In genomic region chr3:171815977-171816595, GRCh38 we compare ENCODE assay signal across 26 cellular contexts. TPM values are rescaled to one million over a fixed set of nuclear protein-coding genes. Genes with fewer than 3 reads are reported as not detected.
DNase-seq lines count a peak whose midpoint lies in the region; ATAC-seq, FAIRE-seq and TF ChIP-seq lines count a peak whose summit lies in the region.
"Had no signal": no experiment of that assay in that cellular context is flagged by ENCODE, and none has a peak within 500 bp of the region (broad histone marks: within the 10 kb centered on the region; RNA-seq: fewer than 3 reads in every experiment).

No MANE protein-coding gene starts in this region.

- no peaks in the 10 kb centered on the region for H3K27me3 ChIP-seq in trophoblast cell (ENCODE audit: insufficient read depth, low read length)
- H3K27me3 ChIP-seq in CD4-positive, alpha-beta memory T cell (ENCODE audit: insufficient read depth, low read length), result no peaks in the 10 kb centered on the region
- H3K27me3 ChIP-seq: ovary, SJCRH30, testis, vagina had no signal

- no peaks in the 10 kb centered on the region for H3K9me3 Mint-ChIP-seq in activated T-helper 2 cell treated with anti-CD3 and anti-CD28 coated beads, Interferon-gamma antibody, Interleukin-2, Interleukin-4, amounts not matched to agents 10 μg/mL and 5 μg/mL and 100 μg/mL, durations not matched to agents 14 hours and 24 hours and 36 hours
- H3K9me3 Mint-ChIP-seq in CD4-positive, alpha-beta memory T cell, result peaks cover 0 to 1% (median 0%) of the 10 kb centered on the region in 8 donors
- H3K9me3 Mint-ChIP-seq: activated T-cell treated with anti-CD3 and anti-CD28 coated beads, Interleukin-2, amount 50 U/mL, for 24 hours; naive thymus-derived CD8-positive, alpha-beta T cell; stimulated activated naive B cell treated with anti-CD40 and anti-IgM and Interleukin-4, amounts not matched to agents 10 μg/mL and 1 μg/mL and 100 μg/mL, for 72 hours had no signal

- no peaks in the 10 kb centered on the region for H3K36me3 Mint-ChIP-seq in activated T-helper 2 cell treated with anti-CD3 and anti-CD28 coated beads, Interferon-gamma antibody, Interleukin-2, Interleukin-4, amounts not matched to agents 10 μg/mL and 5 μg/mL and 100 μg/mL, durations not matched to agents 14 hours and 24 hours and 36 hours (ENCODE audit: low read depth)
- H3K36me3 Mint-ChIP-seq in CD4-positive, alpha-beta memory T cell, result no peaks in the 10 kb centered on the region
- H3K36me3 Mint-ChIP-seq: naive thymus-derived CD8-positive, alpha-beta T cell; stimulated activated naive B cell treated with anti-CD40 and anti-IgM and Interleukin-4, amounts not matched to agents 10 μg/mL and 1 μg/mL and 100 μg/mL, for 72 hours had no signal

- no peak overlapping the region for H3K4me2 ChIP-seq in trophoblast cell (ENCODE audit: low read length)

- no peak overlapping the region for H3K27ac Mint-ChIP-seq in activated T-helper 2 cell treated with anti-CD3 and anti-CD28 coated beads, Interferon-gamma antibody, Interleukin-2, Interleukin-4, amounts not matched to agents 10 μg/mL and 5 μg/mL and 100 μg/mL, durations not matched to agents 14 hours and 24 hours and 36 hours
- H3K27ac Mint-ChIP-seq in CD4-positive, alpha-beta memory T cell, result no peak overlapping the region
- H3K27ac Mint-ChIP-seq: activated T-cell treated with anti-CD3 and anti-CD28 coated beads, Interleukin-2, amount 50 U/mL, for 24 hours; endodermal cell; stimulated activated naive B cell treated with anti-CD40 and anti-IgM and Interleukin-4, amounts not matched to agents 10 μg/mL and 1 μg/mL and 100 μg/mL, for 72 hours had no signal

- intact Hi-C loops in activated T-helper 2 cell treated with anti-CD3 and anti-CD28 coated beads, Interferon-gamma antibody, Interleukin-2, Interleukin-4, amounts not matched to agents 10 μg/mL and 5 μg/mL and 100 μg/mL, durations not matched to agents 14 hours and 24 hours and 36 hours (cut with micrococcal nuclease), result loop anchor here (10.0 kb wide), 2 partner anchors 159 to 699 kb away; no protein-coding TSS in a partner anchor
- intact Hi-C loops in CD4-positive, alpha-beta memory T cell (cut with micrococcal nuclease), result no loop called here

- no peak overlapping the region for H2AK5ac ChIP-seq in trophoblast cell (ENCODE audit: low read length)

- H3K4ac ChIP-seq in trophoblast cell (ENCODE audit: low read depth, low read length), result no peak overlapping the region

- H4K12ac ChIP-seq in trophoblast cell (ENCODE audit: low read depth, low read length), result no peak overlapping the region

- H3K9me3 ChIP-seq in trophoblast cell (ENCODE audit: insufficient read depth, low read depth, low read length), result no peaks in the 10 kb centered on the region
- H3K9me3 ChIP-seq in CD4-positive, alpha-beta memory T cell (ENCODE audit: control insufficient read depth in 1 of 2, low read length in 2 of 2), result no peaks in the 10 kb centered on the region
- H3K9me3 ChIP-seq: ovary, testis, vagina had no signal

- H3K36me3 ChIP-seq in trophoblast cell (ENCODE audit: control insufficient read depth in 1 of 2, insufficient read depth in 2 of 2, low read length in 2 of 2), result no peaks in the 10 kb centered on the region
- no peaks in the 10 kb centered on the region for H3K36me3 ChIP-seq in CD4-positive, alpha-beta memory T cell (ENCODE audit: insufficient read depth, low read length)
- H3K36me3 ChIP-seq: ovary, SJCRH30, vagina had no signal

- ATAC-seq in GM18517 (IDR thresholded peaks at IDR 0.05; ENCODE audit: unreplicated experiment), result no peak
- no peak for ATAC-seq in HG02973 (IDR thresholded peaks at IDR 0.05; ENCODE audit: unreplicated experiment)
- ATAC-seq: naive thymus-derived CD8-positive, alpha-beta T cell; stimulated activated naive B cell treated with anti-CD40 and anti-IgM and Interleukin-4, amounts not matched to agents 10 μg/mL and 1 μg/mL and 100 μg/mL, for 72 hours had no signal

- CTCF ChIA-PET in CD4-positive, alpha-beta memory T cell (lab: Charles Lee; ENCODE audit: partially characterized antibody), result no interaction called here

- no peak for DNase-seq in H54 (ENCODE audit: insufficient read length, low spot score)
- peak; percentile 70 for DNase-seq in RPMI7951 (ENCODE audit: low read depth)
- DNase-seq in fibroblast of the conjunctiva (ENCODE audit: low read depth), result peak; percentile 36
- DNase-seq in trophoblast cell, result peak; percentile 77 to 89
- DNase-seq in activated T-helper 2 cell treated with anti-CD3 and anti-CD28 coated beads, Interferon-gamma antibody, Interleukin-2, Interleukin-4, amounts not matched to agents 10 μg/mL and 5 μg/mL and 100 μg/mL, durations not matched to agents 14 hours and 24 hours and 36 hours (ENCODE audit: low spot score), result no peak
- no peak for DNase-seq in CD4-positive, alpha-beta memory T cell
- DNase-seq: activated CD4-positive, alpha-beta T cell treated with anti-CD3 and anti-CD28 coated beads for 1 hour; activated naive CD4-positive, alpha-beta T cell treated with Interleukin-2 at 50 U/mL for 16 hours; activated T-cell treated with anti-CD3 and anti-CD28 coated beads, Interleukin-2, amount 50 U/mL, for 24 hours; C1 segment of cervical spinal cord; endodermal cell; HCEC 1CT; midbrain; naive thymus-derived CD8-positive, alpha-beta T cell; NCI-H1417 treated with DMSO at 0.1 percent for 48 hours; NCI-H510A treated with DMSO at 0.1 percent for 48 hours; SJCRH30; stimulated activated CD4-positive, alpha-beta T cell treated with anti-CD3 and anti-CD28 coated beads, Interleukin-4, amount 100 ng/mL, for 1 hour; stimulated activated naive B cell treated with anti-CD40 and anti-IgM and Interleukin-4, amounts not matched to agents 10 μg/mL and 1 μg/mL and 100 μg/mL, for 72 hours; T-helper 1 cell; testis had no signal

- no peak overlapping the region for H4K91ac ChIP-seq in trophoblast cell (ENCODE audit: low read depth, low read length)

- peaks cover 27% of the 10 kb centered on the region for H3K4me1 Mint-ChIP-seq in activated T-helper 2 cell treated with anti-CD3 and anti-CD28 coated beads, Interferon-gamma antibody, Interleukin-2, Interleukin-4, amounts not matched to agents 10 μg/mL and 5 μg/mL and 100 μg/mL, durations not matched to agents 14 hours and 24 hours and 36 hours (ENCODE audit: low read depth)
- peaks cover 0 to 1% (median under 1%) of the 10 kb centered on the region in 4 donors for H3K4me1 Mint-ChIP-seq in CD4-positive, alpha-beta memory T cell

- H2BK5ac ChIP-seq in trophoblast cell (ENCODE audit: low read depth, low read length, poor library complexity), result no peak overlapping the region

- H4K8ac ChIP-seq in trophoblast cell (ENCODE audit: low read depth, low read length), result no peak overlapping the region

- peaks cover 0 to 2% of the 10 kb centered on the region in 2 experiments for H3K4me1 ChIP-seq in trophoblast cell (ENCODE audit: control insufficient read depth in 1 of 2, insufficient read depth in 2 of 2, low read length in 2 of 2)
- no peaks in the 10 kb centered on the region for H3K4me1 ChIP-seq in CD4-positive, alpha-beta memory T cell (ENCODE audit: insufficient read depth, low read length)
- H3K4me1 ChIP-seq: testis had no signal

- H3K23ac ChIP-seq in trophoblast cell (ENCODE audit: low read length), result no peak overlapping the region

- WGBS in trophoblast cell (ENCODE audit: extremely low coverage, insufficient coverage, insufficient read length), result no CpG with 5 or more reads among the region's 2 CpGs

- H3K14ac ChIP-seq in trophoblast cell (ENCODE audit: low read length), result no peak overlapping the region

- FAIRE-seq in H54 (lab: Jason Lieb, UNC), result peak; percentile 23

- no peak overlapping the region for H2BK120ac ChIP-seq in trophoblast cell (ENCODE audit: insufficient read depth, low read length, poor library complexity)

- H3K4me3 ChIP-seq in trophoblast cell (ENCODE audit: low read depth, low read length), result no peak overlapping the region
- H3K4me3 ChIP-seq in CD4-positive, alpha-beta memory T cell (ENCODE audit: low read length in 2 of 2), result no peak overlapping the region
- H3K4me3 ChIP-seq: ovary, SJCRH30, testis, vagina had no signal

- H2BK12ac ChIP-seq in trophoblast cell (ENCODE audit: low read length), result no peak overlapping the region

- no peaks in the 10 kb centered on the region for H3K79me2 ChIP-seq in trophoblast cell (ENCODE audit: control insufficient read depth, insufficient read depth, low read length, poor library complexity)

- H3K18ac ChIP-seq in trophoblast cell (ENCODE audit: low read length), result no peak overlapping the region

- POLR2A ChIA-PET in CD4-positive, alpha-beta memory T cell (lab: Charles Lee; ENCODE audit: partially characterized antibody), result no interaction called here

- H3K9ac ChIP-seq in trophoblast cell (ENCODE audit: low read length), result no peak overlapping the region

- no peaks in the 10 kb centered on the region for H3K79me1 ChIP-seq in trophoblast cell (ENCODE audit: low read length)

- no peak overlapping the region for H3K27ac ChIP-seq in trophoblast cell (ENCODE audit: low read depth, low read length)
- no peak overlapping the region for H3K27ac ChIP-seq in CD4-positive, alpha-beta memory T cell (ENCODE audit: low read depth, low read length)
- H3K27ac ChIP-seq: SJCRH30, testis, vagina had no signal

- TF ChIP-seq POLR2A in H54 (IDR thresholded peaks at IDR 0.05; ENCODE audit: low read depth, low read length), result no peak

- H2AFZ ChIP-seq in trophoblast cell (ENCODE audit: insufficient read depth, low read length, poor library complexity), result no peak overlapping the region

- H3K27me3 Mint-ChIP-seq in activated T-helper 2 cell treated with anti-CD3 and anti-CD28 coated beads, Interferon-gamma antibody, Interleukin-2, Interleukin-4, amounts not matched to agents 10 μg/mL and 5 μg/mL and 100 μg/mL, durations not matched to agents 14 hours and 24 hours and 36 hours (ENCODE audit: low read depth), result peaks cover 14% of the 10 kb centered on the region
- peaks cover 8 to 11% of the 10 kb centered on the region in 2 donors for H3K27me3 Mint-ChIP-seq in CD4-positive, alpha-beta memory T cell

- H3K4me3 Mint-ChIP-seq in activated T-helper 2 cell treated with anti-CD3 and anti-CD28 coated beads, Interferon-gamma antibody, Interleukin-2, Interleukin-4, amounts not matched to agents 10 μg/mL and 5 μg/mL and 100 μg/mL, durations not matched to agents 14 hours and 24 hours and 36 hours (ENCODE audit: low read depth), result no peak overlapping the region
- no peak overlapping the region for H3K4me3 Mint-ChIP-seq in CD4-positive, alpha-beta memory T cell
- H3K4me3 Mint-ChIP-seq: activated T-cell treated with anti-CD3 and anti-CD28 coated beads, Interleukin-2, amount 50 U/mL, for 24 hours; endodermal cell; naive thymus-derived CD8-positive, alpha-beta T cell; stimulated activated naive B cell treated with anti-CD40 and anti-IgM and Interleukin-4, amounts not matched to agents 10 μg/mL and 1 μg/mL and 100 μg/mL, for 72 hours had no signal

RNA-seq across cellular contexts. Expression of gene PLD1, which starts 5.8 kb away (rescaled TPM):
- total RNA-seq in RPMI7951 (2014; rRNA removed; shearing (Covaris generic)), result 9.7 and 10.9 TPM in 2 replicates
- 1.1 and 1.4 TPM in 2 replicates for polyA plus RNA-seq in trophoblast cell (2013)
- 1.0 and 1.1 TPM in 2 replicates for total RNA-seq in activated T-helper 2 cell treated with anti-CD3 and anti-CD28 coated beads, Interferon-gamma antibody, Interleukin-2, Interleukin-4, amounts not matched to agents 10 μg/mL and 5 μg/mL and 100 μg/mL, durations not matched to agents 14 hours and 24 hours and 36 hours
- 1 to 10 TPM; 1.2 to 2.0 TPM for total RNA-seq in CD4-positive, alpha-beta memory T cell
- 1 to 10 TPM in 1 of 2 donors, not detected in 1; 1.3 TPM for polyA plus RNA-seq in CD4-positive, alpha-beta memory T cell
- polyA plus RNA-seq: naive thymus-derived CD8-positive, alpha-beta T cell had no signal

RNA-seq across cellular contexts. Expression of gene TMEM212, which starts 27.1 kb away (rescaled TPM):
- not detected in 2 replicates for total RNA-seq in RPMI7951 (2014; rRNA removed; shearing (Covaris generic))
- polyA plus RNA-seq in trophoblast cell (2013), result not detected in 2 replicates
- 0.09 TPM in 1 of 2 replicates, not detected in the other for total RNA-seq in activated T-helper 2 cell treated with anti-CD3 and anti-CD28 coated beads, Interferon-gamma antibody, Interleukin-2, Interleukin-4, amounts not matched to agents 10 μg/mL and 5 μg/mL and 100 μg/mL, durations not matched to agents 14 hours and 24 hours and 36 hours
- total RNA-seq in CD4-positive, alpha-beta memory T cell, result not detected
- not detected for polyA plus RNA-seq in CD4-positive, alpha-beta memory T cell
- total RNA-seq: activated CD8-positive, alpha-beta memory T cell treated with anti-CD3 and anti-CD28 coated beads for 36 hours; endodermal cell; naive thymus-derived CD8-positive, alpha-beta T cell; SJCRH30; vagina had no signal
- polyA plus RNA-seq: naive thymus-derived CD8-positive, alpha-beta T cell; ovary had no signal

Comparison
In these comparisons a context has a peak if more than half of its experiments do, and no peak if none do; other contexts are left out.
1. DNase-seq: peak in RPMI7951 (single experiment), fibroblast of the conjunctiva (single experiment) and trophoblast cell (2 of 2); none in H54 (single experiment), activated T-helper 2 cell treated with anti-CD3 and anti-CD28 coated beads, Interferon-gamma antibody, Interleukin-2, Interleukin-4, amounts not matched to agents 10 μg/mL and 5 μg/mL and 100 μg/mL, durations not matched to agents 14 hours and 24 hours and 36 hours (single experiment) and CD4-positive, alpha-beta memory T cell (0 of 5).